In genomic region chr5:139392678-139393496, GRCh38 we compare ENCODE assay signal across 8 cellular contexts. TPM values are rescaled to one million over a fixed set of nuclear protein-coding genes. Genes with fewer than 3 reads are reported as not detected.
DNase-seq lines count a peak whose midpoint lies in the region; ATAC-seq and TF ChIP-seq lines count a peak whose summit lies in the region.

No MANE protein-coding gene starts in this region.

- intact Hi-C loops in Calu3 (cut with micrococcal nuclease; ENCODE audit: unreplicated experiment) (loop anchor here (5.0 kb wide), 1 partner anchor 51 kb away; the partner anchor contains the start of gene PAIP2), adrenal gland (cut with DNase I) (loop anchor here in 1 of 2 donors (5.0 kb wide), 1 partner anchor 46 kb away; no protein-coding TSS in a partner anchor)

- peaks cover 20% of the 10 kb centered on the region for H3K4me1 Mint-ChIP-seq in Calu3 (ENCODE audit: low read depth, unreplicated experiment)

- H3K4me1 ChIP-seq in adrenal gland (replicated peaks in 1 of 2) (peaks cover 30 to 40% of the 10 kb centered on the region in 2 donors), iPS-18a (ENCODE audit: control insufficient read depth, low read depth, low read length) (peaks cover 9% of the 10 kb centered on the region)

- H3K36me3 Mint-ChIP-seq in Calu3 (ENCODE audit: insufficient read depth, unreplicated experiment): peaks cover 22% of the 10 kb centered on the region

- no peak overlapping the region for H3K9ac ChIP-seq in iPS-18a (ENCODE audit: low read length)

- no peaks in the 10 kb centered on the region for H3K36me3 ChIP-seq in adrenal gland (replicated peaks in 1 of 2)
- H3K36me3 ChIP-seq in iPS-18a (ENCODE audit: control insufficient read depth, low read depth, low read length): no peaks in the 10 kb centered on the region

- H3K4me3 ChIP-seq in adrenal gland: peak overlapping the region in 3 of 4 donors; percentile 22 to 69 (median 42)
- peak overlapping the region; percentile 55 for H3K4me3 ChIP-seq in iPS-18a (ENCODE audit: low read length)

- H3K27me3 Mint-ChIP-seq in Calu3 (ENCODE audit: unreplicated experiment): no peaks in the 10 kb centered on the region

- peak; percentile 93 for DNase-seq in Calu3
- peak; percentile 83 for DNase-seq in SW480 (ENCODE audit: low spot score)
- peak; percentile 61 to 88 (median 76) for DNase-seq in adrenal gland
- DNase-seq in stimulated activated CD4-positive, alpha-beta T cell treated with anti-CD3 and anti-CD28 coated beads, Interleukin-2, amount 100 ng/mL, for 24 hours: peak; percentile 81 to 87
- no peak for DNase-seq in OCI-M2 (lab: John Stamatoyannopoulos, UW; ENCODE audit: unreplicated experiment)

- TSS peak; percentile 67 for BruUV-seq in Calu3 (replicated peaks; lab: Mats Ljungman, UMichigan)

- CTCF ChIA-PET in Calu3 (lab: Charles Lee): interaction anchor here (0.5 to 1.3 kb wide), 4 partner anchors 19 to 647 kb away, joined by 3 to 5 read pairs (median 4); no protein-coding TSS in a partner anchor

- H3K9me3 ChIP-seq in adrenal gland (replicated peaks in 1 of 3) (no peaks in the 10 kb centered on the region), iPS-18a (ENCODE audit: control insufficient read depth, low read depth, low read length) (no peaks in the 10 kb centered on the region)

- peak overlapping the region; percentile 81 for H3K4me3 Mint-ChIP-seq in Calu3 (ENCODE audit: low read depth, unreplicated experiment)

- no peak for TF ChIP-seq POLR2A in adrenal gland (IDR thresholded peaks at IDR 0.05)

- peak overlapping the region in 3 of 5 donors; percentile 11 to 26 (median 21) for H3K27ac ChIP-seq in adrenal gland
- no peak overlapping the region for H3K27ac ChIP-seq in iPS-18a (ENCODE audit: low read length)

- peak; percentile 94 for TF ChIP-seq CTCF in Calu3 (IDR thresholded peaks at IDR 0.05; ENCODE audit: unreplicated experiment)
- TF ChIP-seq CTCF in adrenal gland (IDR thresholded peaks at IDR 0.05): peak in 5 of 6 experiments; percentile 38 to 59 (median 44)

- H3K27me3 ChIP-seq in adrenal gland (no peaks in the 10 kb centered on the region), iPS-18a (ENCODE audit: control insufficient read depth, insufficient read depth, low read length) (peaks cover 41% of the 10 kb centered on the region)

- 5 to 8% (median 6%) methylated on average over 27 to 77 of the region's 77 CpGs; no CpG with 5 or more reads in 1 of the 4 donors for WGBS in adrenal gland, 4 donors

- ATAC-seq in GM19397 (IDR thresholded peaks at IDR 0.05; ENCODE audit: unreplicated experiment): peak; percentile 44
- peak; percentile 44 for ATAC-seq in HG03571 (IDR thresholded peaks at IDR 0.05; ENCODE audit: unreplicated experiment)

- H3K27ac Mint-ChIP-seq in Calu3 (ENCODE audit: unreplicated experiment): peak overlapping the region; percentile 5

- H3K9me3 Mint-ChIP-seq in Calu3 (ENCODE audit: low read depth, unreplicated experiment): no peaks in the 10 kb centered on the region

RNA-seq across cellular contexts. Expression of gene PROB1, which starts 2.0 kb away (rescaled TPM):
- 1.9 and 2.4 TPM in 2 replicates for total RNA-seq in Calu3 (2022)
- total RNA-seq in adrenal gland: 10 to 100 TPM in 4 of 8 donors, 1 to 10 TPM in 4; 6.7 to 24.4 (median 11.3) TPM
- 1 to 10 TPM; 3.1 to 4.2 (median 4.0) TPM for polyA plus RNA-seq in adrenal gland

RNA-seq across cellular contexts. Expression of gene MZB1, which starts 3.2 kb away (rescaled TPM):
- total RNA-seq in Calu3 (2022) (0.24 TPM in 1 of 2 replicates, not detected in the other), adrenal gland (1 to 10 TPM in 2 of 8 donors, under 1 TPM in 3, not detected in 3; 0.35 to 1.7 (median 0.95) TPM)
- polyA plus RNA-seq in adrenal gland: 1 to 10 TPM in 2 of 3 donors, under 1 TPM in 1; 0.57 to 7.7 (median 4.3) TPM

RNA-seq across cellular contexts. Expression of gene SLC23A1, which starts 9.8 kb away (rescaled TPM):
- total RNA-seq in Calu3 (2022) (0.80 and 2.8 TPM in 2 replicates), adrenal gland (under 1 TPM in 3 of 8 donors, not detected in 5; 0.14 to 0.46 (median 0.14) TPM)
- polyA plus RNA-seq in adrenal gland: not detected

RNA-seq across cellular contexts. Expression of gene SPATA24, which starts 11.0 kb away (rescaled TPM):
- total RNA-seq in Calu3 (2022): 5.1 and 6.8 TPM in 2 replicates
- total RNA-seq in adrenal gland: 100 to 1,000 TPM in 1 of 8 donors, 10 to 100 TPM in 3, 1 to 10 TPM in 4; 4.6 to 124 (median 8.5) TPM
- polyA plus RNA-seq in adrenal gland: 10 to 100 TPM in 2 of 3 donors, 1 to 10 TPM in 1; 9.6 to 21.5 (median 11.7) TPM

RNA-seq across cellular contexts. Expression of gene DNAJC18, which starts 46.4 kb away (rescaled TPM):
- total RNA-seq in Calu3 (2022) (6.7 and 9.8 TPM in 2 replicates), adrenal gland (10 to 100 TPM in 4 of 8 donors, 1 to 10 TPM in 4; 6.5 to 16.2 (median 9.6) TPM)
- 1 to 10 TPM; 4.9 to 8.1 (median 5.9) TPM for polyA plus RNA-seq in adrenal gland
